Comparison of ENCODE assay signal across 25 cellular contexts in the genomic region with DNA sequence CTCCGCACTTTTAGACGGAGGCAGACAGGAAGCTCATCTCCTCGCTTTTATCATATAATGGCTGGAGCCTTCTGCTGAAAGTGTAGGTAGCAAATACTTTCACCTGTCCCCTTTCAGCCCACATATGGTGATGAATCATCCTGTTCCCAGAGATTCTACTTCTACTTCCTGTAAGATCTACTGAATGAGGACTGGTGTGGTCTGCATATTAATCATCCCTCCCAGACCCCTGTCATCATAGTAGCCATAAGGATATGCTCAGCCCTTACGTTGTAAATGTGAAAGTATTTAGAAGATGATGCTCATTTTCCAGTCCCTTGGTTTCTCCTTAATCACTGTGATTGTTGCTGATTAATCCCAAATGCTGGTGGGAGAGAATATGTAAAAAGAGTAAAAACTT.
DNase-seq lines count a peak whose midpoint lies in the region; ATAC-seq and TF ChIP-seq lines count a peak whose summit lies in the region.
"Had no signal": no experiment of that assay in that cellular context is flagged by ENCODE, and none has a peak within 500 bp of the region (broad histone marks: within the 10 kb centered on the region; RNA-seq: fewer than 3 reads in every experiment).

No MANE protein-coding gene starts in this region.

- intact Hi-C loops in activated CD8-positive, alpha-beta T cell treated with anti-CD3 and anti-CD28 coated beads for 36 hours (cut with micrococcal nuclease) = no loop called here

- H3K9me3 Mint-ChIP-seq in activated T-cell treated with anti-CD3 and anti-CD28 coated beads, Interleukin-2, amount 50 U/mL, for 24 hours = no peaks in the 10 kb centered on the region
- H3K9me3 Mint-ChIP-seq in activated CD8-positive, alpha-beta T cell treated with anti-CD3 and anti-CD28 coated beads for 36 hours = no peaks in the 10 kb centered on the region
- H3K9me3 Mint-ChIP-seq in effector memory CD8-positive, alpha-beta T cell = no peaks in the 10 kb centered on the region
- H3K9me3 Mint-ChIP-seq: activated T-helper 1 cell treated with anti-CD3 and anti-CD28 coated beads, Interleukin-12 subunit alpha, Interleukin-12 subunit beta, Interleukin-2, Interleukin-4 antibody, amounts not matched to agents 30 ng/mL and 10 ng/mL and 1 ng/mL, durations not matched to agents 14 hours and 24 hours and 36 hours; CD8-positive, alpha-beta memory T cell; H9; T-cell had no signal

- ATAC-seq in activated CD8-positive, alpha-beta T cell treated with anti-CD3 and anti-CD28 coated beads for 36 hours = peak; percentile 96
- ATAC-seq in HG03565 (IDR thresholded peaks at IDR 0.05; ENCODE audit: unreplicated experiment) (no peak), HG03432 (IDR thresholded peaks at IDR 0.05; ENCODE audit: unreplicated experiment) (no peak)
- ATAC-seq in effector memory CD8-positive, alpha-beta T cell (replicated peaks) = no peak
- ATAC-seq: left lung, sciatic nerve, T-cell had no signal

- no peaks in the 10 kb centered on the region for H3K36me3 Mint-ChIP-seq in activated T-cell treated with anti-CD3 and anti-CD28 coated beads, Interleukin-2, amount 50 U/mL, for 24 hours (ENCODE audit: low read depth)
- H3K36me3 Mint-ChIP-seq in activated CD8-positive, alpha-beta T cell treated with anti-CD3 and anti-CD28 coated beads for 36 hours (ENCODE audit: low read depth) = no peaks in the 10 kb centered on the region
- no peaks in the 10 kb centered on the region for H3K36me3 Mint-ChIP-seq in effector memory CD8-positive, alpha-beta T cell (ENCODE audit: insufficient read depth)
- H3K36me3 Mint-ChIP-seq: CD8-positive, alpha-beta memory T cell; T-cell had no signal

- H3K4me1 Mint-ChIP-seq in activated T-cell treated with anti-CD3 and anti-CD28 coated beads, Interleukin-2, amount 50 U/mL, for 24 hours (ENCODE audit: low read depth) = peaks cover 25% of the 10 kb centered on the region
- peaks cover 7% of the 10 kb centered on the region for H3K4me1 Mint-ChIP-seq in activated CD8-positive, alpha-beta T cell treated with anti-CD3 and anti-CD28 coated beads for 36 hours (ENCODE audit: low read depth)
- H3K4me1 Mint-ChIP-seq in effector memory CD8-positive, alpha-beta T cell (ENCODE audit: low read depth in 2 of 2) = no peaks in the 10 kb centered on the region

- POLR2A ChIA-PET in activated CD8-positive, alpha-beta T cell treated with anti-CD3 and anti-CD28 coated beads for 36 hours (lab: Charles Lee) = no interaction called here

- peaks cover 8% of the 10 kb centered on the region for H3K27me3 Mint-ChIP-seq in activated T-cell treated with anti-CD3 and anti-CD28 coated beads, Interleukin-2, amount 50 U/mL, for 24 hours
- peaks cover 8% of the 10 kb centered on the region for H3K27me3 Mint-ChIP-seq in activated CD8-positive, alpha-beta T cell treated with anti-CD3 and anti-CD28 coated beads for 36 hours
- peaks cover 0 to 7% of the 10 kb centered on the region in 2 donors for H3K27me3 Mint-ChIP-seq in effector memory CD8-positive, alpha-beta T cell

- H3K4me3 Mint-ChIP-seq in activated T-cell treated with anti-CD3 and anti-CD28 coated beads, Interleukin-2, amount 50 U/mL, for 24 hours = no peak overlapping the region
- no peak overlapping the region for H3K4me3 Mint-ChIP-seq in activated CD8-positive, alpha-beta T cell treated with anti-CD3 and anti-CD28 coated beads for 36 hours
- H3K4me3 Mint-ChIP-seq in effector memory CD8-positive, alpha-beta T cell = no peak overlapping the region
- H3K4me3 Mint-ChIP-seq: activated T-helper 1 cell treated with anti-CD3 and anti-CD28 coated beads, Interleukin-12 subunit alpha, Interleukin-12 subunit beta, Interleukin-2, Interleukin-4 antibody, amounts not matched to agents 30 ng/mL and 10 ng/mL and 1 ng/mL, durations not matched to agents 14 hours and 24 hours and 36 hours; H9; T-cell had no signal

- TF ChIP-seq CTCF in activated CD8-positive, alpha-beta T cell treated with anti-CD3 and anti-CD28 coated beads for 36 hours (IDR thresholded peaks at IDR 0.05) = no peak

- CTCF ChIA-PET in activated CD8-positive, alpha-beta T cell treated with anti-CD3 and anti-CD28 coated beads for 36 hours (lab: Charles Lee) = no interaction called here

- H3K27ac Mint-ChIP-seq in activated T-cell treated with anti-CD3 and anti-CD28 coated beads, Interleukin-2, amount 50 U/mL, for 24 hours = peak overlapping the region; percentile 41
- no peak overlapping the region for H3K27ac Mint-ChIP-seq in activated CD8-positive, alpha-beta T cell treated with anti-CD3 and anti-CD28 coated beads for 36 hours
- no peak overlapping the region for H3K27ac Mint-ChIP-seq in effector memory CD8-positive, alpha-beta T cell
- H3K27ac Mint-ChIP-seq: activated T-helper 1 cell treated with anti-CD3 and anti-CD28 coated beads, Interleukin-12 subunit alpha, Interleukin-12 subunit beta, Interleukin-2, Interleukin-4 antibody, amounts not matched to agents 30 ng/mL and 10 ng/mL and 1 ng/mL, durations not matched to agents 14 hours and 24 hours and 36 hours; CD8-positive, alpha-beta memory T cell; H9; T-cell had no signal

- no peak for DNase-seq in activated T-cell treated with anti-CD3 and anti-CD28 coated beads, Interleukin-2, amount 50 U/mL, for 24 hours
- DNase-seq in activated T-cell treated with anti-CD3 and anti-CD28 coated beads for 4 hours (no peak), Daoy (ENCODE audit: low read depth) (peak; percentile 15), glomerular visceral epithelial cell (ENCODE audit: extremely low spot score) (peak; percentile 13)
- DNase-seq in activated CD8-positive, alpha-beta T cell treated with anti-CD3 and anti-CD28 coated beads for 36 hours = peak; percentile 32
- DNase-seq in effector memory CD8-positive, alpha-beta T cell = no peak
- DNase-seq: activated CD4-positive, CD25-positive, alpha-beta regulatory T cell; activated CD8-positive, alpha-beta memory T cell treated with anti-CD3 and anti-CD28 coated beads for 24 hours; BE2C; brain microvascular endothelial cell; CD8-positive, alpha-beta memory T cell; H9; left lung; NCI-H1417; NCI-H2081; NCI-H748 treated with DMSO at 0.1 percent for 48 hours; nucleus accumbens; RPMI8226; substantia nigra; T-cell; upper lobe of left lung had no signal

Comparison
In these comparisons a context has a peak if more than half of its experiments do, and no peak if none do; other contexts are left out.
1. DNase-seq: peak in Daoy (single experiment), activated CD8-positive, alpha-beta T cell treated with anti-CD3 and anti-CD28 coated beads for 36 hours (single experiment) and glomerular visceral epithelial cell (single experiment); none in activated T-cell treated with anti-CD3 and anti-CD28 coated beads, Interleukin-2, amount 50 U/mL, for 24 hours (single experiment), activated T-cell treated with anti-CD3 and anti-CD28 coated beads for 4 hours (single experiment) and effector memory CD8-positive, alpha-beta T cell (0 of 3).